Comparison of ENCODE assay signal across 22 cellular contexts in the genomic region with DNA sequence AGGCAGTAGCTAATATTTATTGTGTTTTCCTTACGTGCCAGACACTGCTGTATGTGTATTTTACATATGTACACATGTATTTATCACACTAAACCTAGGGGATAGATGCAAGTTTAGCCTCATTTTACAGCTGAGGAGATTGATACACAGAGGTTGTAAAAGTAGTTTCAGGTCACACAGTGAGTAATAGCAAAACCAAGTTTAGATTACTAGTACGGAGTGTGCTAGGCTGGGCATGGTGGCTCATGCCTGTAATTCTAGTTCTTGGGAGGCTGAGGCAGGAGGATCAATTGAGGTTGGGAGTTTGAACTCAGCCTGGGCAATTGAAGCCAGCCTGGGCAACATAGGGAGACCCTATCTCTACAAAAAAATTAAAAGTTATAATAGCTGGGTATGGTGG.
DNase-seq lines count a peak whose midpoint lies in the region; ATAC-seq, FAIRE-seq and TF ChIP-seq lines count a peak whose summit lies in the region.
"Had no signal": no experiment of that assay in that cellular context is flagged by ENCODE, and none has a peak within 500 bp of the region (broad histone marks: within the 10 kb centered on the region; RNA-seq: fewer than 3 reads in every experiment).

No MANE protein-coding gene starts in this region.

- no peak overlapping the region for H3K18ac ChIP-seq in trophoblast cell (ENCODE audit: low read length)

- H3K4ac ChIP-seq in trophoblast cell (ENCODE audit: low read depth, low read length) = no peak overlapping the region

- no peaks in the 10 kb centered on the region for H4K20me1 ChIP-seq in GM12878 (ENCODE audit: control insufficient read depth, insufficient read depth)
- H4K20me1 ChIP-seq: BLaER1 had no signal

- BruUV-seq in GM12878 (replicated peaks; lab: Mats Ljungman, UMichigan) = no TSS peak

- TF ChIP-seq EP300 in GM12878 (IDR thresholded peaks at IDR 0.05; ENCODE audit: borderline replicate concordance in 1 of 2, control insufficient read depth in 1 of 2, low read depth in 2 of 2, low read length in 2 of 2) = no peak

- no peaks in the 10 kb centered on the region for H3K79me2 ChIP-seq in GM12878 (ENCODE audit: control insufficient read depth, insufficient read depth, low read length)
- no peaks in the 10 kb centered on the region for H3K79me2 ChIP-seq in trophoblast cell (ENCODE audit: control insufficient read depth, insufficient read depth, low read length, poor library complexity)

- FAIRE-seq in GM12892 (lab: Jason Lieb, UNC) = peak; percentile 74
- FAIRE-seq in GM12878 (lab: Jason Lieb, UNC) = no peak
- FAIRE-seq: A204.1, GM19239 had no signal

- no peaks in the 10 kb centered on the region for H3K79me1 ChIP-seq in trophoblast cell (ENCODE audit: low read length)

- TF ChIP-seq RAD21 in GM12878 (IDR thresholded peaks at IDR 0.05; ENCODE audit: insufficient read depth, low read depth, low read length) = no peak

- no peak overlapping the region for H3K27ac ChIP-seq in GM12878 (ENCODE audit: control insufficient read depth, insufficient read depth)
- H3K27ac ChIP-seq in trophoblast cell (ENCODE audit: low read depth, low read length) = no peak overlapping the region
- no peak overlapping the region for H3K27ac ChIP-seq in gastrocnemius medialis
- H3K27ac ChIP-seq: 22Rv1, BLaER1, C4-2B had no signal

- no peak for TF ChIP-seq CTCF in GM12878 (IDR thresholded peaks at IDR 0.05 in 2 of 3, conservative IDR thresholded peaks at IDR 0.05 in 1 of 3; ENCODE audit: control insufficient read depth in 2 of 3, extremely low read depth in 1 of 3, insufficient read depth in 1 of 3, low read depth in 3 of 3, low read length in 3 of 3)
- no peak for TF ChIP-seq CTCF in gastrocnemius medialis (IDR thresholded peaks at IDR 0.05 in 4 of 5, conservative IDR thresholded peaks at IDR 0.05 in 1 of 5)

- no peak overlapping the region for H4K91ac ChIP-seq in trophoblast cell (ENCODE audit: low read depth, low read length)

- H3K27me3 ChIP-seq in GM12878 (replicated peaks in 1 of 2; ENCODE audit: control insufficient read depth in 2 of 2, insufficient read depth in 2 of 2, low read length in 1 of 2) (no peaks in the 10 kb centered on the region), trophoblast cell (ENCODE audit: insufficient read depth, low read length) (no peaks in the 10 kb centered on the region), gastrocnemius medialis (no peaks in the 10 kb centered on the region)
- H3K27me3 ChIP-seq: BLaER1 had no signal

- H3K36me3 Mint-ChIP-seq in T-helper 17 cell (ENCODE audit: low read depth) = no peaks in the 10 kb centered on the region
- H3K36me3 Mint-ChIP-seq: CD4-positive, CD25-positive, alpha-beta regulatory T cell; CD8-positive, alpha-beta memory T cell had no signal

- 44% methylated on average over 2 of the region's 2 CpGs for WGBS in GM12878 (ENCODE audit: insufficient coverage, insufficient replicate concordance, low lambda C conversion rate, missing lambda C conversion rate)
- no CpG with 5 or more reads among the region's 2 CpGs for WGBS in trophoblast cell (ENCODE audit: extremely low coverage, insufficient coverage, insufficient read length)

- H3K4me1 ChIP-seq in GM12878 (ENCODE audit: control insufficient read depth, insufficient read depth, low read length) (no peaks in the 10 kb centered on the region), trophoblast cell (ENCODE audit: control insufficient read depth in 1 of 2, insufficient read depth in 2 of 2, low read length in 2 of 2) (no peaks in the 10 kb centered on the region), gastrocnemius medialis (no peaks in the 10 kb centered on the region)
- H3K4me1 ChIP-seq: BLaER1 had no signal

- TF ChIP-seq POLR2A in GM12892 (IDR thresholded peaks at IDR 0.05; ENCODE audit: low read depth, low read length) (no peak), GM12878 (IDR thresholded peaks at IDR 0.05; ENCODE audit: low read depth, low read length) (no peak), gastrocnemius medialis (IDR thresholded peaks at IDR 0.05) (no peak)

- H2AFZ ChIP-seq in GM12878 (ENCODE audit: control insufficient read depth, low read depth, low read length) (no peak overlapping the region), trophoblast cell (ENCODE audit: insufficient read depth, low read length, poor library complexity) (no peak overlapping the region)
- H2AFZ ChIP-seq: GM23338 had no signal

- H3K9me3 ChIP-seq in GM12878 (replicated peaks; ENCODE audit: control insufficient read depth, insufficient read depth, low read length) (no peaks in the 10 kb centered on the region), trophoblast cell (ENCODE audit: insufficient read depth, low read depth, low read length) (no peaks in the 10 kb centered on the region), T-helper 17 cell (ENCODE audit: control insufficient read depth, low read length, poor library complexity, severe bottlenecking) (no peaks in the 10 kb centered on the region), gastrocnemius medialis (no peaks in the 10 kb centered on the region)
- H3K9me3 ChIP-seq: BLaER1 had no signal

- no peak overlapping the region for H3K9ac ChIP-seq in GM12878 (ENCODE audit: control insufficient read depth, insufficient read depth, low read length)
- H3K9ac ChIP-seq in trophoblast cell (ENCODE audit: low read length) = no peak overlapping the region
- H3K9ac ChIP-seq: BLaER1 had no signal

- CTCF ChIA-PET in GM12878 (lab: Yijun Ruan, JAX) = no interaction called here

- in situ Hi-C loops in GM12878 (cut with MboI) = no loop called here
- in situ Hi-C loops in gastrocnemius medialis (cut with MboI; ENCODE audit: low sequenced_read_pairs in 4 of 4) = no loop called here

- H3K4me2 ChIP-seq in GM12878 (ENCODE audit: control insufficient read depth, insufficient read depth) (no peak overlapping the region), trophoblast cell (ENCODE audit: low read length) (no peak overlapping the region)
- H3K4me2 ChIP-seq: BLaER1, GM23338 had no signal

- no peak overlapping the region for H3K23ac ChIP-seq in trophoblast cell (ENCODE audit: low read length)

- ATAC-seq in GM19463 (IDR thresholded peaks at IDR 0.05; ENCODE audit: unreplicated experiment) = peak; percentile 62
- ATAC-seq in HG03520 (IDR thresholded peaks at IDR 0.05; ENCODE audit: unreplicated experiment) = peak; percentile 46
- ATAC-seq in GM12878 = peak; percentile 54
- ATAC-seq in T-helper 17 cell = no peak
- ATAC-seq in gastrocnemius medialis = no peak
- ATAC-seq: GM23338, HCT116 had no signal

- no peak overlapping the region for H4K12ac ChIP-seq in trophoblast cell (ENCODE audit: low read depth, low read length)

- H2BK12ac ChIP-seq in trophoblast cell (ENCODE audit: low read length) = no peak overlapping the region

- no peak overlapping the region for H2BK5ac ChIP-seq in trophoblast cell (ENCODE audit: low read depth, low read length, poor library complexity)

- H3K27ac Mint-ChIP-seq in T-helper 17 cell = no peak overlapping the region
- H3K27ac Mint-ChIP-seq: B cell; CD4-positive, CD25-positive, alpha-beta regulatory T cell; CD8-positive, alpha-beta memory T cell; H9 had no signal

- POLR2A ChIA-PET in GM12878 (lab: Charles Lee) = no interaction called here

- SMC1A ChIA-PET in GM12878 (lab: Charles Lee; ENCODE audit: uncharacterized antibody, unreplicated experiment) = interaction anchor here (1.1 kb wide), 1 partner anchor 14 kb away, joined by 3 read pairs; no protein-coding TSS in a partner anchor

- intact Hi-C loops in GM12878 (cut with micrococcal nuclease; ENCODE audit: unreplicated experiment) = no loop called here
- intact Hi-C loops in gastrocnemius medialis (cut with DNase I; ENCODE audit: low total_unique reads) = no loop called here

- H3K14ac ChIP-seq in trophoblast cell (ENCODE audit: low read length) = no peak overlapping the region

- RAD21 ChIA-PET in GM12878 (lab: Charles Lee; ENCODE audit: unreplicated experiment) = interaction anchor here (1.0 kb wide), 1 partner anchor 14 kb away, joined by 4 read pairs; no protein-coding TSS in a partner anchor

- no peak overlapping the region for H2BK120ac ChIP-seq in trophoblast cell (ENCODE audit: insufficient read depth, low read length, poor library complexity)

- H2AK5ac ChIP-seq in trophoblast cell (ENCODE audit: low read length) = no peak overlapping the region

- H3K36me3 ChIP-seq in GM12878 (ENCODE audit: control insufficient read depth in 2 of 2, insufficient read depth in 2 of 2, low read length in 1 of 2) (no peaks in the 10 kb centered on the region), trophoblast cell (ENCODE audit: control insufficient read depth in 1 of 2, insufficient read depth in 2 of 2, low read length in 2 of 2) (no peaks in the 10 kb centered on the region), gastrocnemius medialis (no peaks in the 10 kb centered on the region)
- H3K36me3 ChIP-seq: BLaER1 had no signal

- H4K8ac ChIP-seq in trophoblast cell (ENCODE audit: low read depth, low read length) = no peak overlapping the region

- no peaks in the 10 kb centered on the region for H3K4me1 Mint-ChIP-seq in T-helper 17 cell
- H3K4me1 Mint-ChIP-seq: B cell; CD4-positive, CD25-positive, alpha-beta regulatory T cell; CD8-positive, alpha-beta memory T cell had no signal

- H3K27me3 Mint-ChIP-seq in T-helper 17 cell = no peaks in the 10 kb centered on the region
- H3K27me3 Mint-ChIP-seq: B cell; CD4-positive, CD25-positive, alpha-beta regulatory T cell; CD8-positive, alpha-beta memory T cell had no signal

- no peak overlapping the region for H3K4me3 Mint-ChIP-seq in T-helper 17 cell
- H3K4me3 Mint-ChIP-seq: B cell; CD4-positive, CD25-positive, alpha-beta regulatory T cell; CD8-positive, alpha-beta memory T cell; GM23338; H9 had no signal

- DNase-seq in GM12892 (ENCODE audit: insufficient read length) (no peak), GM12878 (ENCODE audit: low read depth, low spot score) (no peak), trophoblast cell (no peak), NCI-H524 (lab: John Stamatoyannopoulos, UW) (no peak), T-helper 17 cell (no peak), gastrocnemius medialis (no peak)
- DNase-seq: CD4-positive, CD25-positive, alpha-beta regulatory T cell; CD8-positive, alpha-beta memory T cell; DMS53; DMS79 treated with DMSO at 0.1 percent for 48 hours; GF-D8; H9 had no signal

- H3K4me3 ChIP-seq in GM12878 (no peak overlapping the region), trophoblast cell (ENCODE audit: low read depth, low read length) (no peak overlapping the region), gastrocnemius medialis (no peak overlapping the region)
- H3K4me3 ChIP-seq: BLaER1, GM23338 had no signal

TF ChIP-seq in GM12878, 131 proteins besides CTCF, POLR2A, EP300 and RAD21 (continues in another document):
- TF ChIP-seq ZNF622 (IDR thresholded peaks at IDR 0.05) = no peak

Comparison
In these comparisons a context has a peak if more than half of its experiments do, and no peak if none do; other contexts are left out.
1. ATAC-seq: peak in GM19463 (single experiment), HG03520 (single experiment) and GM12878 (single experiment); none in T-helper 17 cell (single experiment) and gastrocnemius medialis (0 of 2).